In the genomic region with DNA sequence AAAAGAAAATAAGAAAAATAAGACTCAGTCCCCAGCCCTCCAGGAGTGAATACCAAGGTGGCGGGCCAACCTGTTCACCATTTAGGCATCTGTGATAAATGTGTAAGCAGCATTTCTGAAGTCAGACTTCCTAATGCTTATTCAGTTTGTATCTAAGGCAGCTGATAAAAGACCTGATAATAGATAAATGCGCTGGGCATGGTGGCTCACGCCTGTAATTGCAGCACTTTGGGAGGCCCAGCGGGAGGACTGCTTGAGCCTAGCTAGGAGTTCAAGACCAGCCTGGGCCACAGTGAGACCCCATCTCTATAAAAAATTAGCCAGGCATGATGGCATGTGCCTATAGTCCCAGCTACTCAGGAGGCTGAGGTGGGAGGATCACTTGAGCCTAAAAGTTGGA, we compare ENCODE assay signal across 17 cellular contexts.
DNase-seq lines count a peak whose midpoint lies in the region; ATAC-seq, FAIRE-seq and TF ChIP-seq lines count a peak whose summit lies in the region.
"Had no signal": no experiment of that assay in that cellular context is flagged by ENCODE, and none has a peak within 500 bp of the region (broad histone marks: within the 10 kb centered on the region; RNA-seq: fewer than 3 reads in every experiment).

No MANE protein-coding gene starts in this region.

- WGBS in K562 (ENCODE audit: insufficient coverage, low coverage, missing lambda C conversion rate): 75% methylated on average over 4 of the region's 4 CpGs

- CTCF ChIA-PET in K562 (lab: Yijun Ruan, JAX; ENCODE audit: low intra/inter-chr PET ratio): no interaction called here

- no peak overlapping the region for H3K4me2 ChIP-seq in K562 (ENCODE audit: insufficient read depth, low read length)

- peaks cover under 1% of the 10 kb centered on the region for H3K9me3 Mint-ChIP-seq in activated T-cell treated with anti-CD3 and anti-CD28 coated beads, Interleukin-2, amount 50 U/mL, for 24 hours
- no peaks in the 10 kb centered on the region for H3K9me3 Mint-ChIP-seq in stimulated activated effector memory CD8-positive, alpha-beta T cell treated with anti-CD3 and anti-CD28 coated beads, Interleukin-12 subunit alpha, Interleukin-12 subunit beta, amount 100 ng/mL, for 72 hours
- H3K9me3 Mint-ChIP-seq: CD4-positive, alpha-beta memory T cell; H9 had no signal

- no peak for FAIRE-seq in K562 (lab: Jason Lieb, UNC)
- FAIRE-seq: H1 had no signal

- H3K27ac Mint-ChIP-seq in activated T-cell treated with anti-CD3 and anti-CD28 coated beads, Interleukin-2, amount 50 U/mL, for 24 hours: peak overlapping the region; percentile 84
- peak overlapping the region; percentile 41 for H3K27ac Mint-ChIP-seq in T-helper 17 cell
- peak overlapping the region; percentile 88 for H3K27ac Mint-ChIP-seq in stimulated activated effector memory CD8-positive, alpha-beta T cell treated with anti-CD3 and anti-CD28 coated beads, Interleukin-12 subunit alpha, Interleukin-12 subunit beta, amount 100 ng/mL, for 72 hours
- H3K27ac Mint-ChIP-seq: H9 had no signal

- no peak for ATAC-seq in T-helper 17 cell
- no peak for ATAC-seq in K562
- ATAC-seq in stimulated activated effector memory CD8-positive, alpha-beta T cell treated with anti-CD3 and anti-CD28 coated beads, Interleukin-12 subunit alpha, Interleukin-12 subunit beta, amount 100 ng/mL, for 72 hours: no peak
- ATAC-seq in HG02970 (IDR thresholded peaks at IDR 0.05; ENCODE audit: low FRiP score, unreplicated experiment): no peak
- ATAC-seq in HG03378 (IDR thresholded peaks at IDR 0.05; ENCODE audit: unreplicated experiment): no peak

- H3K4me3 Mint-ChIP-seq in activated T-cell treated with anti-CD3 and anti-CD28 coated beads, Interleukin-2, amount 50 U/mL, for 24 hours: no peak overlapping the region
- H3K4me3 Mint-ChIP-seq in T-helper 17 cell: no peak overlapping the region
- no peak overlapping the region for H3K4me3 Mint-ChIP-seq in stimulated activated effector memory CD8-positive, alpha-beta T cell treated with anti-CD3 and anti-CD28 coated beads, Interleukin-12 subunit alpha, Interleukin-12 subunit beta, amount 100 ng/mL, for 72 hours
- H3K4me3 Mint-ChIP-seq: CD14-positive monocyte; CD4-positive, alpha-beta memory T cell; H9 had no signal

- H3K79me2 ChIP-seq in K562 (ENCODE audit: control insufficient read depth, insufficient read depth, low read length): no peaks in the 10 kb centered on the region

- no peaks in the 10 kb centered on the region for H3K36me3 Mint-ChIP-seq in activated T-cell treated with anti-CD3 and anti-CD28 coated beads, Interleukin-2, amount 50 U/mL, for 24 hours (ENCODE audit: low read depth)
- H3K36me3 Mint-ChIP-seq in T-helper 17 cell (ENCODE audit: low read depth): peaks cover 5% of the 10 kb centered on the region
- peaks cover 12% of the 10 kb centered on the region for H3K36me3 Mint-ChIP-seq in stimulated activated effector memory CD8-positive, alpha-beta T cell treated with anti-CD3 and anti-CD28 coated beads, Interleukin-12 subunit alpha, Interleukin-12 subunit beta, amount 100 ng/mL, for 72 hours

- intact Hi-C loops in K562 (cut with micrococcal nuclease): no loop called here

- H2AFZ ChIP-seq in K562 (ENCODE audit: low read depth, low read length): no peak overlapping the region

- no peak for TF ChIP-seq POLR2A in K562 (conservative IDR thresholded peaks at IDR 0.05)

- no peak overlapping the region for H3K9ac ChIP-seq in K562 (ENCODE audit: insufficient read depth in 1 of 2, low read depth in 2 of 2, low read length in 2 of 2)
- H3K9ac ChIP-seq: BLaER1 had no signal

- no peaks in the 10 kb centered on the region for H3K27me3 ChIP-seq in K562 (ENCODE audit: control insufficient read depth in 2 of 2, insufficient read depth in 2 of 2, low read length in 2 of 2)
- H3K27me3 ChIP-seq: BLaER1 had no signal

- POLR2A ChIA-PET in K562 (lab: Yijun Ruan, JAX): interaction anchor here (1.8 kb wide), 1 partner anchor 10 kb away, joined by 7 read pairs; no protein-coding TSS in a partner anchor

- BruUV-seq in K562 (replicated peaks; lab: Mats Ljungman, UMichigan): no TSS peak

- H3K27ac ChIP-seq in K562 (ENCODE audit: extremely low read depth, low read depth, low read length): no peak overlapping the region
- H3K27ac ChIP-seq: BLaER1, HL-60 had no signal

- DNase-seq in activated T-cell treated with anti-CD3 and anti-CD28 coated beads, Interleukin-2, amount 50 U/mL, for 24 hours: no peak
- DNase-seq in activated T-cell treated with anti-CD3 and anti-CD28 coated beads, Interleukin-2, amount 50 U/mL, for 48 hours: no peak
- DNase-seq in T-helper 17 cell (no peak), K562 (ENCODE audit: extremely low read depth in 1 of 4, low spot score in 3 of 4) (no peak), dedifferentiated amniotic fluid mesenchymal stem cell (ENCODE audit: extremely low spot score) (no peak)
- DNase-seq in stimulated activated effector memory CD8-positive, alpha-beta T cell treated with anti-CD3 and anti-CD28 coated beads, Interleukin-12 subunit alpha, Interleukin-12 subunit beta, amount 100 ng/mL, for 72 hours (ENCODE audit: low spot score in 2 of 2): no peak
- DNase-seq: 8988T; CD4-positive, alpha-beta memory T cell; DMS79 treated with DMSO at 0.1 percent for 48 hours; GF-D8; H9 had no signal

- no peak for TF ChIP-seq EP300 in K562 (IDR thresholded peaks at IDR 0.05; ENCODE audit: low read length)

- no peak for TF ChIP-seq CTCF in K562 (IDR thresholded peaks at IDR 0.05 in 2 of 3, conservative IDR thresholded peaks at IDR 0.05 in 1 of 3; ENCODE audit: insufficient read depth in 2 of 3, low read depth in 1 of 3, low read length in 3 of 3)

- no peaks in the 10 kb centered on the region for H3K9me1 ChIP-seq in K562 (ENCODE audit: control insufficient read depth, insufficient read depth, low read length)

- H3K4me1 Mint-ChIP-seq in activated T-cell treated with anti-CD3 and anti-CD28 coated beads, Interleukin-2, amount 50 U/mL, for 24 hours (ENCODE audit: low read depth): peaks cover 28% of the 10 kb centered on the region
- peaks cover 7% of the 10 kb centered on the region for H3K4me1 Mint-ChIP-seq in T-helper 17 cell
- peaks cover 30% of the 10 kb centered on the region for H3K4me1 Mint-ChIP-seq in stimulated activated effector memory CD8-positive, alpha-beta T cell treated with anti-CD3 and anti-CD28 coated beads, Interleukin-12 subunit alpha, Interleukin-12 subunit beta, amount 100 ng/mL, for 72 hours
- H3K4me1 Mint-ChIP-seq: CD14-positive monocyte had no signal

- no peaks in the 10 kb centered on the region for H3K27me3 Mint-ChIP-seq in activated T-cell treated with anti-CD3 and anti-CD28 coated beads, Interleukin-2, amount 50 U/mL, for 24 hours
- H3K27me3 Mint-ChIP-seq in T-helper 17 cell: peaks cover 8% of the 10 kb centered on the region
- H3K27me3 Mint-ChIP-seq: CD4-positive, alpha-beta memory T cell had no signal

- H3K4me3 ChIP-seq in K562: no peak overlapping the region
- H3K4me3 ChIP-seq: BLaER1 had no signal

- H4K20me1 ChIP-seq in K562 (replicated peaks; ENCODE audit: control insufficient read depth, insufficient read depth, low read length): no peaks in the 10 kb centered on the region
- H4K20me1 ChIP-seq: BLaER1 had no signal

- in situ Hi-C loops in K562 (cut with MboI): no loop called here

- no peaks in the 10 kb centered on the region for H3K9me3 ChIP-seq in T-helper 17 cell (ENCODE audit: control insufficient read depth, low read length, poor library complexity, severe bottlenecking)
- no peaks in the 10 kb centered on the region for H3K9me3 ChIP-seq in K562 (replicated peaks; ENCODE audit: control insufficient read depth, insufficient read depth, low read depth, low read length)

- peaks cover 10 to 14% of the 10 kb centered on the region in 2 experiments; a peak in 4 of 5 replicates for H3K4me1 ChIP-seq in K562 (replicated peaks in 1 of 2; ENCODE audit: control insufficient read depth in 2 of 2, insufficient read depth in 2 of 2, low read length in 2 of 2)

- TF ChIP-seq RAD21 in K562 (CRISPR knock-in tag; conservative IDR thresholded peaks at IDR 0.05 in 1 of 2, IDR thresholded peaks at IDR 0.05 in 1 of 2): no peak

- no peaks in the 10 kb centered on the region for H3K36me3 ChIP-seq in K562 (ENCODE audit: control insufficient read depth, insufficient read depth, low read length)

TF ChIP-seq in K562, 482 proteins besides CTCF, POLR2A, EP300 and RAD21:
- TF ChIP-seq, protein P1, sequence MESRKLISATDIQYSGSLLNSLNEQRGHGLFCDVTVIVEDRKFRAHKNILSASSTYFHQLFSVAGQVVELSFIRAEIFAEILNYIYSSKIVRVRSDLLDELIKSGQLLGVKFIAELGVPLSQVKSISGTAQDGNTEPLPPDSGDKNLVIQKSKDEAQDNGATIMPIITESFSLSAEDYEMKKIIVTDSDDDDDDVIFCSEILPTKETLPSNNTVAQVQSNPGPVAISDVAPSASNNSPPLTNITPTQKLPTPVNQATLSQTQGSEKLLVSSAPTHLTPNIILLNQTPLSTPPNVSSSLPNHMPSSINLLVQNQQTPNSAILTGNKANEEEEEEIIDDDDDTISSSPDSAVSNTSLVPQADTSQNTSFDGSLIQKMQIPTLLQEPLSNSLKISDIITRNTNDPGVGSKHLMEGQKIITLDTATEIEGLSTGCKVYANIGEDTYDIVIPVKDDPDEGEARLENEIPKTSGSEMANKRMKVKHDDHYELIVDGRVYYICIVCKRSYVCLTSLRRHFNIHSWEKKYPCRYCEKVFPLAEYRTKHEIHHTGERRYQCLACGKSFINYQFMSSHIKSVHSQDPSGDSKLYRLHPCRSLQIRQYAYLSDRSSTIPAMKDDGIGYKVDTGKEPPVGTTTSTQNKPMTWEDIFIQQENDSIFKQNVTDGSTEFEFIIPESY (CRISPR knock-in tag; IDR thresholded peaks at IDR 0.05): 0 out of 2 replicates have a peak, but pooled peaks have one; percentile 67
- TF ChIP-seq ADNP (tag; IDR thresholded peaks at IDR 0.05): 0 out of 2 replicates have a peak, but pooled peaks have one; percentile 45
- TF ChIP-seq, protein P2, sequence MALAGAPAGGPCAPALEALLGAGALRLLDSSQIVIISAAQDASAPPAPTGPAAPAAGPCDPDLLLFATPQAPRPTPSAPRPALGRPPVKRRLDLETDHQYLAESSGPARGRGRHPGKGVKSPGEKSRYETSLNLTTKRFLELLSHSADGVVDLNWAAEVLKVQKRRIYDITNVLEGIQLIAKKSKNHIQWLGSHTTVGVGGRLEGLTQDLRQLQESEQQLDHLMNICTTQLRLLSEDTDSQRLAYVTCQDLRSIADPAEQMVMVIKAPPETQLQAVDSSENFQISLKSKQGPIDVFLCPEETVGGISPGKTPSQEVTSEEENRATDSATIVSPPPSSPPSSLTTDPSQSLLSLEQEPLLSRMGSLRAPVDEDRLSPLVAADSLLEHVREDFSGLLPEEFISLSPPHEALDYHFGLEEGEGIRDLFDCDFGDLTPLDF (CRISPR knock-in tag; IDR thresholded peaks at IDR 0.05): no peak
